Comparison of ENCODE assay signal across 1 cellular context in the genomic region with DNA sequence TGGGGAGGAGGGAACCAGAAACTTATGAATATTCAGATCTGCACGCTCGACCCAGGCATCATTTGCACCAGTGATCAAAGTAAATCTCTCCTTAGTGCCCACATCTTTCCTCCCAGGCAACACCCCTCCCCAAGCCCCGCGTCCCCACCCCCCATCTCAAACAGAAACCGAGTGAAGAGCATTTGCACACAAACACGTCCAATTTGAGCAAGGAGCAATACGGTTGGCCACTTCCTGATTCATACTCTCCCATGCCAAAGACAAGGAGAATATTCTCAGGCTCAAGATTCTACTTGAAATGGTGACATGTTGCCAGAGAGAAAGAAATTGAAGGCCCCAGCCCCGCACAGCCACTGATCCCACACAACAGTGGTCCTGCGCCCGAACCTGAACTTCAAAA.
TF ChIP-seq lines count a peak whose summit lies in the region.

No MANE protein-coding gene starts in this region.

TF ChIP-seq in WTC11, 78 proteins besides CTCF, POLR2A, EP300 and RAD21 (continued from another document):
- TF ChIP-seq, protein P1, sequence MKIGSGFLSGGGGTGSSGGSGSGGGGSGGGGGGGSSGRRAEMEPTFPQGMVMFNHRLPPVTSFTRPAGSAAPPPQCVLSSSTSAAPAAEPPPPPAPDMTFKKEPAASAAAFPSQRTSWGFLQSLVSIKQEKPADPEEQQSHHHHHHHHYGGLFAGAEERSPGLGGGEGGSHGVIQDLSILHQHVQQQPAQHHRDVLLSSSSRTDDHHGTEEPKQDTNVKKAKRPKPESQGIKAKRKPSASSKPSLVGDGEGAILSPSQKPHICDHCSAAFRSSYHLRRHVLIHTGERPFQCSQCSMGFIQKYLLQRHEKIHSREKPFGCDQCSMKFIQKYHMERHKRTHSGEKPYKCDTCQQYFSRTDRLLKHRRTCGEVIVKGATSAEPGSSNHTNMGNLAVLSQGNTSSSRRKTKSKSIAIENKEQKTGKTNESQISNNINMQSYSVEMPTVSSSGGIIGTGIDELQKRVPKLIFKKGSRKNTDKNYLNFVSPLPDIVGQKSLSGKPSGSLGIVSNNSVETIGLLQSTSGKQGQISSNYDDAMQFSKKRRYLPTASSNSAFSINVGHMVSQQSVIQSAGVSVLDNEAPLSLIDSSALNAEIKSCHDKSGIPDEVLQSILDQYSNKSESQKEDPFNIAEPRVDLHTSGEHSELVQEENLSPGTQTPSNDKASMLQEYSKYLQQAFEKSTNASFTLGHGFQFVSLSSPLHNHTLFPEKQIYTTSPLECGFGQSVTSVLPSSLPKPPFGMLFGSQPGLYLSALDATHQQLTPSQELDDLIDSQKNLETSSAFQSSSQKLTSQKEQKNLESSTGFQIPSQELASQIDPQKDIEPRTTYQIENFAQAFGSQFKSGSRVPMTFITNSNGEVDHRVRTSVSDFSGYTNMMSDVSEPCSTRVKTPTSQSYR (CRISPR knock-in tag; IDR thresholded peaks at IDR 0.05) = no peak
